16 cellular contexts compared by ENCODE assay signal in the genomic region with DNA sequence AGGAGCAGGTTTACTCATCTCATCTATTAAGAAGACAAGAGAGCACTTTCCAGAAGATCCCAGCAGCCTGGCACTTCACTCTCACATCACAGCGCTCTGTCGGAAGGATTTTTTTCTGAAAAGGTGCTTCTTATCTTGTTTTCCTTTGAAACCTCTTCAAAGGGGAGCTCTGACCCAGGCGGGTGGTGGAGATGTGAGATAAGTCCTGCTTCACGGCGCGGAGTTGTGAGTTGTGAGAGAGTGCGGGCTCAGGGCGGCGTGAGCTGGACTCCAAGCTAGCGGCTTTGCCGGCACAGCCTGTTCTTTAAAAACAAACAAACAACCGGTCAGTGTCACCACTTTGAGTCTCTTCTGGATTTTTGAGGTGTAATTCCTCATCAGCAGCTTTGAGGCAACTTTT.
A peak's percentile ranks its signal among the peaks of the same experiment; 100 is the strongest.
DNase-seq lines count a peak whose midpoint lies in the region; ATAC-seq and TF ChIP-seq lines count a peak whose summit lies in the region.
"Had no signal": no experiment of that assay in that cellular context is flagged by ENCODE, and none has a peak within 500 bp of the region (broad histone marks: within the 10 kb centered on the region; RNA-seq: fewer than 3 reads in every experiment).

No MANE protein-coding gene starts in this region.

- H3K27me3 Mint-ChIP-seq in progenitor cell of endocrine pancreas = peaks cover 10% of the 10 kb centered on the region
- no peaks in the 10 kb centered on the region for H3K27me3 Mint-ChIP-seq in CD8-positive, alpha-beta memory T cell
- H3K27me3 Mint-ChIP-seq: IgD-negative memory B cell had no signal

- no peak overlapping the region for H3K23ac ChIP-seq in mesendoderm (ENCODE audit: low read length)

- no peak overlapping the region for H2BK15ac ChIP-seq in mesendoderm (replicated peaks; ENCODE audit: low read depth)

- H2BK120ac ChIP-seq in mesendoderm (ENCODE audit: low read depth, low read length) = no peak overlapping the region

- no peaks in the 10 kb centered on the region for H3K36me3 ChIP-seq in mesendoderm (ENCODE audit: control insufficient read depth, insufficient read depth, low read length)
- H3K36me3 ChIP-seq in CD8-positive, alpha-beta memory T cell (ENCODE audit: insufficient read depth, low read length) = no peaks in the 10 kb centered on the region
- H3K36me3 ChIP-seq: BLaER1 treated with 17β-estradiol and CSF1 and Interleukin-3, amounts not matched to agents 10 nM and 100 nM had no signal

- H4K5ac ChIP-seq in mesendoderm (ENCODE audit: low read length) = no peak overlapping the region

- H2AK5ac ChIP-seq in mesendoderm (ENCODE audit: low read length) = no peak overlapping the region

- no peaks in the 10 kb centered on the region for H3K9me3 ChIP-seq in CD8-positive, alpha-beta memory T cell (ENCODE audit: low read length)

- H3K4me3 Mint-ChIP-seq in progenitor cell of endocrine pancreas (ENCODE audit: low read depth) = peak overlapping the region; percentile 42
- H3K4me3 Mint-ChIP-seq in CD8-positive, alpha-beta memory T cell = no peak overlapping the region
- H3K4me3 Mint-ChIP-seq: CD4-positive, alpha-beta T cell; IgD-negative memory B cell had no signal

- H3K79me2 ChIP-seq in mesendoderm (ENCODE audit: control insufficient read depth, insufficient read depth, low read length) = no peaks in the 10 kb centered on the region

- no peak overlapping the region for H2BK5ac ChIP-seq in mesendoderm (ENCODE audit: low read length)

- H3K4me2 ChIP-seq in mesendoderm (ENCODE audit: low read length) = no peak overlapping the region
- H3K4me2 ChIP-seq: BLaER1 treated with 17β-estradiol and CSF1 and Interleukin-3, amounts not matched to agents 10 nM and 100 nM had no signal

- no peak overlapping the region for H3K18ac ChIP-seq in mesendoderm (ENCODE audit: low read length)

- no peak overlapping the region for H4K8ac ChIP-seq in mesendoderm (ENCODE audit: low read depth, low read length)

- H3K4me3 ChIP-seq in LNCaP clone FGC (ENCODE audit: low read depth, low read length) = no peak overlapping the region
- H3K4me3 ChIP-seq in mesendoderm (ENCODE audit: low read length) = no peak overlapping the region
- H3K4me3 ChIP-seq in CD8-positive, alpha-beta memory T cell (ENCODE audit: low read length) = no peak overlapping the region
- H3K4me3 ChIP-seq: BLaER1 treated with 17β-estradiol and CSF1 and Interleukin-3, amounts not matched to agents 10 nM and 100 nM had no signal

- no peaks in the 10 kb centered on the region for H3K4me1 ChIP-seq in mesendoderm (ENCODE audit: control insufficient read depth, low read depth, low read length)
- H3K4me1 ChIP-seq in CD8-positive, alpha-beta memory T cell (ENCODE audit: insufficient read depth, low read length) = no peaks in the 10 kb centered on the region
- H3K4me1 ChIP-seq: BLaER1 treated with 17β-estradiol and CSF1 and Interleukin-3, amounts not matched to agents 10 nM and 100 nM had no signal

- ATAC-seq in HG02970 (IDR thresholded peaks at IDR 0.05; ENCODE audit: low FRiP score, unreplicated experiment) = no peak

- no peaks in the 10 kb centered on the region for H3K27me3 ChIP-seq in mesendoderm (ENCODE audit: insufficient read depth, low read length, poor library complexity)
- no peaks in the 10 kb centered on the region for H3K27me3 ChIP-seq in CD8-positive, alpha-beta memory T cell (ENCODE audit: insufficient read depth, low read length, poor library complexity, severe bottlenecking)
- H3K27me3 ChIP-seq: BLaER1 treated with 17β-estradiol and CSF1 and Interleukin-3, amounts not matched to agents 10 nM and 100 nM had no signal

- H3K36me3 Mint-ChIP-seq in progenitor cell of endocrine pancreas (ENCODE audit: insufficient read depth) = no peaks in the 10 kb centered on the region
- H3K36me3 Mint-ChIP-seq in CD8-positive, alpha-beta memory T cell = no peaks in the 10 kb centered on the region
- H3K36me3 Mint-ChIP-seq: IgD-negative memory B cell had no signal

- no peak overlapping the region for H3K27ac Mint-ChIP-seq in progenitor cell of endocrine pancreas
- H3K27ac Mint-ChIP-seq in CD8-positive, alpha-beta memory T cell = no peak overlapping the region
- H3K27ac Mint-ChIP-seq: CD4-positive, alpha-beta T cell; IgD-negative memory B cell had no signal

- TF ChIP-seq CTCF in C4-2B (conservative IDR thresholded peaks at IDR 0.05) = no peak
- TF ChIP-seq CTCF in LNCaP clone FGC (IDR thresholded peaks at IDR 0.05; ENCODE audit: control insufficient read depth, extremely low read depth, insufficient read depth) = no peak
- TF ChIP-seq CTCF in progenitor cell of endocrine pancreas (IDR thresholded peaks at IDR 0.05; ENCODE audit: unreplicated experiment) = no peak

- no peak overlapping the region for H3K56ac ChIP-seq in mesendoderm (ENCODE audit: low read length)

- POLR2A ChIA-PET in CD8-positive, alpha-beta memory T cell (lab: Charles Lee) = no interaction called here

- no peak overlapping the region for H3K4ac ChIP-seq in mesendoderm (ENCODE audit: low read depth, low read length)

- no peaks in the 10 kb centered on the region for H3K79me1 ChIP-seq in mesendoderm (ENCODE audit: low read length)

- CTCF ChIA-PET in CD8-positive, alpha-beta memory T cell (lab: Charles Lee) = no interaction called here

- no peak overlapping the region for H3K9ac ChIP-seq in mesendoderm (ENCODE audit: low read length)
- H3K9ac ChIP-seq: BLaER1 treated with 17β-estradiol and CSF1 and Interleukin-3, amounts not matched to agents 10 nM and 100 nM had no signal

- H3K27ac ChIP-seq in C4-2B (peak overlapping the region; percentile 46; the same call in 1 of the 2 replicates), mesendoderm (ENCODE audit: low read depth, low read length) (no peak overlapping the region)
- no peak overlapping the region for H3K27ac ChIP-seq in CD8-positive, alpha-beta memory T cell (ENCODE audit: low read depth, low read length)
- H3K27ac ChIP-seq: BLaER1 treated with 17β-estradiol and CSF1 and Interleukin-3, amounts not matched to agents 10 nM and 100 nM had no signal

- DNase-seq in LNCaP clone FGC (ENCODE audit: low read depth) (peak; percentile 68), mesendoderm (peak; percentile 63), progenitor cell of endocrine pancreas (ENCODE audit: low spot score, unreplicated experiment) (no peak)
- DNase-seq in CD8-positive, alpha-beta memory T cell = no peak
- DNase-seq in stimulated activated CD4-positive, alpha-beta T cell treated with anti-CD3 and anti-CD28 coated beads, Interleukin-2, amount 100 ng/mL, for 24 hours = no peak
- DNase-seq: ACHN; CD4-positive, alpha-beta T cell; DMS153; DMS79 treated with DMSO at 0.1 percent for 48 hours; EL; GDM1; HCEC 1CT had no signal

- peaks cover 12% of the 10 kb centered on the region for H3K4me1 Mint-ChIP-seq in progenitor cell of endocrine pancreas (ENCODE audit: low read depth)
- no peaks in the 10 kb centered on the region for H3K4me1 Mint-ChIP-seq in CD8-positive, alpha-beta memory T cell
- H3K4me1 Mint-ChIP-seq: IgD-negative memory B cell had no signal

- WGBS in mesendoderm (ENCODE audit: extremely low coverage, insufficient coverage, low lambda C conversion rate) = no CpG with 5 or more reads among the region's 12 CpGs

- H3K9me3 Mint-ChIP-seq in progenitor cell of endocrine pancreas (ENCODE audit: low read depth) = peaks cover 11% of the 10 kb centered on the region
- peaks cover 0 to 5% (median 0%) of the 10 kb centered on the region in 5 donors for H3K9me3 Mint-ChIP-seq in CD8-positive, alpha-beta memory T cell
- H3K9me3 Mint-ChIP-seq: CD4-positive, alpha-beta T cell had no signal

Comparison
In these comparisons a context has a peak if more than half of its experiments do, and no peak if none do; other contexts are left out.
1. DNase-seq: peak in LNCaP clone FGC (single experiment) and mesendoderm (single experiment); none in progenitor cell of endocrine pancreas (single experiment), CD8-positive, alpha-beta memory T cell (0 of 5) and stimulated activated CD4-positive, alpha-beta T cell treated with anti-CD3 and anti-CD28 coated beads, Interleukin-2, amount 100 ng/mL, for 24 hours (0 of 2).